In the genomic region with DNA sequence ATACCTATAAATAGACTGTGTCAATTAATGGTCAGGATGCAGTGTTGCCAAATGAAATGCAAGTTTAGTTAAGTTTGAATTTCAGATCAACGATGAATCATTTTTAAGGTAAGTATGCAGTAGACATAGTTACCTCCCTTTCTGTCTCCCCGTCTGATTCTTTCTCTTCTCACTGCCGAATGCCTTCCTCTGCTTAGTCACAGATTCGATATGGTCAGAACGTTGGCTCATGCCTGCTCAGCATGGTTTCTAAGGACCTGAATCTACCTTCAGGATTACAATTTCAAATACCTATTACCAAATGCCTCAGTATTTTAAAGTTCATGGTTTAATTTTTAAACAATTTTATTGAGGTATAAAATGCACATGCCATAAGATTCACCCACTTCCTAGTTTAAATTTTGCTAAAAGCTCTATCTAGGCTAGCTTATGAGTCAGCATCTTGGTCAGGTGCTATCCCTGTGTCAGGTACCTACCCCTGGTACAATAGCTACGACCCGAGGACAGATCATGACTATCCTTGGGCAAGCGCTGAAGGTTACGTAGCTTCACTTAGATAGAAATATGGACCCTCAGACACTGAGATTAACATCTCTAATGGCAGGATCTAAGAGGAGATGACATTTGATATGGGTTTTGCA, we compare ENCODE assay signal across 34 cellular contexts.
DNase-seq lines count a peak whose midpoint lies in the region; ATAC-seq, FAIRE-seq and TF ChIP-seq lines count a peak whose summit lies in the region.
"Had no signal": no experiment of that assay in that cellular context is flagged by ENCODE, and none has a peak within 500 bp of the region (broad histone marks: within the 10 kb centered on the region; RNA-seq: fewer than 3 reads in every experiment).

No MANE protein-coding gene starts in this region.

- no peaks in the 10 kb centered on the region for H3K36me3 ChIP-seq in RWPE2 (ENCODE audit: low read depth)
- H3K36me3 ChIP-seq: adrenal gland, brain microvascular endothelial cell, MG63, prostate gland, sigmoid colon, stomach, vagina had no signal

- H3K27me3 Mint-ChIP-seq in Calu3 (ENCODE audit: unreplicated experiment) = peaks cover 12% of the 10 kb centered on the region
- H3K27me3 Mint-ChIP-seq in natural killer cell (ENCODE audit: low read depth in 2 of 2) = peaks cover 0 to 4% of the 10 kb centered on the region in 2 donors

- H3K27ac Mint-ChIP-seq in Calu3 (ENCODE audit: unreplicated experiment) (no peak overlapping the region), natural killer cell (no peak overlapping the region)
- H3K27ac Mint-ChIP-seq: activated CD4-positive, alpha-beta memory T cell treated with anti-CD3 and anti-CD28 coated beads, Interleukin-2, amount 10 ng/mL, durations not matched to agents 7 days and 5 days; activated T-helper 1 cell treated with anti-CD3 and anti-CD28 coated beads, Interleukin-12 subunit alpha, Interleukin-12 subunit beta, Interleukin-2, Interleukin-4 antibody, amounts not matched to agents 30 ng/mL and 10 ng/mL and 1 ng/mL, durations not matched to agents 14 hours and 24 hours and 36 hours had no signal

- intact Hi-C loops in Calu3 (cut with micrococcal nuclease; ENCODE audit: unreplicated experiment) (no loop called here), natural killer cell (cut with micrococcal nuclease) (no loop called here)

- no peaks in the 10 kb centered on the region for H3K27me3 ChIP-seq in RWPE2 (ENCODE audit: insufficient read depth, poor library complexity, severe bottlenecking)
- peaks cover 24% of the 10 kb centered on the region for H3K27me3 ChIP-seq in foreskin keratinocyte
- H3K27me3 ChIP-seq: adrenal gland, brain microvascular endothelial cell, MG63, sigmoid colon, stomach, vagina had no signal

- no peaks in the 10 kb centered on the region for H3K9me3 Mint-ChIP-seq in Calu3 (ENCODE audit: low read depth, unreplicated experiment)
- peaks cover 0 to 2% of the 10 kb centered on the region in 2 donors for H3K9me3 Mint-ChIP-seq in natural killer cell

- H3K4me1 Mint-ChIP-seq in Calu3 (ENCODE audit: low read depth, unreplicated experiment) (peaks cover 9% of the 10 kb centered on the region), natural killer cell (no peaks in the 10 kb centered on the region)

- TF ChIP-seq CTCF in RWPE2 (IDR thresholded peaks at IDR 0.05; ENCODE audit: poor library complexity, severe bottlenecking) = no peak
- TF ChIP-seq CTCF in foreskin keratinocyte (conservative IDR thresholded peaks at IDR 0.05) = no peak
- no peak for TF ChIP-seq CTCF in Calu3 (IDR thresholded peaks at IDR 0.05; ENCODE audit: unreplicated experiment)
- TF ChIP-seq CTCF in natural killer cell (IDR thresholded peaks at IDR 0.05) = no peak

- H3K27ac ChIP-seq in RWPE2 (ENCODE audit: poor library complexity, severe bottlenecking) (no peak overlapping the region), foreskin keratinocyte (no peak overlapping the region)
- H3K27ac ChIP-seq: adrenal gland, brain microvascular endothelial cell, C4-2B, GM23248, prostate gland, sigmoid colon, stomach, vagina had no signal

- no peak overlapping the region for H3K4me3 Mint-ChIP-seq in Calu3 (ENCODE audit: low read depth, unreplicated experiment)
- H3K4me3 Mint-ChIP-seq in natural killer cell = no peak overlapping the region
- H3K4me3 Mint-ChIP-seq: activated CD4-positive, alpha-beta memory T cell treated with anti-CD3 and anti-CD28 coated beads, Interleukin-2, amount 10 ng/mL, durations not matched to agents 7 days and 5 days; activated T-helper 1 cell treated with anti-CD3 and anti-CD28 coated beads, Interleukin-12 subunit alpha, Interleukin-12 subunit beta, Interleukin-2, Interleukin-4 antibody, amounts not matched to agents 30 ng/mL and 10 ng/mL and 1 ng/mL, durations not matched to agents 14 hours and 24 hours and 36 hours; naive thymus-derived CD4-positive, alpha-beta T cell had no signal

- peak; percentile 54 for DNase-seq in HPDE6-E6E7 (ENCODE audit: extremely low spot score)
- DNase-seq in RWPE2 (ENCODE audit: low spot score) = no peak
- peak in 1 of 2 donors; percentile 62 for DNase-seq in foreskin keratinocyte
- DNase-seq in urothelium cell line (ENCODE audit: low spot score) = peak; percentile 51
- DNase-seq in DMS153 (lab: John Stamatoyannopoulos, UW) = no peak
- no peak for DNase-seq in Calu3
- no peak for DNase-seq in natural killer cell
- DNase-seq: activated CD4-positive, alpha-beta memory T cell treated with anti-CD3 and anti-CD28 coated beads, Interleukin-2, amount 10 ng/mL, durations not matched to agents 7 days and 5 days; activated CD4-positive, CD25-positive, alpha-beta regulatory T cell treated with anti-CD3 and anti-CD28 coated beads, Interleukin-2, amount 50 U/mL, for 72 hours; activated CD8-positive, alpha-beta memory T cell treated with anti-CD3 and anti-CD28 coated beads, Interleukin-2, amount 50 U/mL, for 4 hours; activated naive CD4-positive, alpha-beta T cell treated with Interleukin-2 at 50 U/mL for 16 hours; adrenal gland; brain microvascular endothelial cell; Caco-2; DMS79 treated with DMSO at 0.1 percent for 48 hours; GF-D8; GM23248; MG63; midbrain; naive thymus-derived CD4-positive, alpha-beta T cell; NCI-H1105; NCI-H1930; NCI-H2171 treated with DMSO at 0.1 percent for 48 hours; NCI-H524 treated with DMSO at 0.1 percent for 48 hours; SIG-M5; sigmoid colon; stimulated activated CD4-positive, alpha-beta T cell treated with anti-CD3 and anti-CD28 coated beads, Interleukin-12 subunit alpha, Interleukin-12 subunit beta, amount 100 ng/mL, for 4 hours; stimulated activated CD4-positive, alpha-beta T cell treated with anti-CD3 and anti-CD28 coated beads, Interleukin-2, amount 100 ng/mL, for 48 hours; stomach had no signal

- CTCF ChIA-PET in Calu3 (lab: Charles Lee) = no interaction called here

- H3K36me3 Mint-ChIP-seq in Calu3 (ENCODE audit: insufficient read depth, unreplicated experiment) = no peaks in the 10 kb centered on the region
- H3K36me3 Mint-ChIP-seq in natural killer cell = no peaks in the 10 kb centered on the region

- H3K4me1 ChIP-seq in RWPE2 (ENCODE audit: insufficient read depth, poor library complexity, severe bottlenecking) (no peaks in the 10 kb centered on the region), foreskin keratinocyte (peaks cover 10% of the 10 kb centered on the region)
- H3K4me1 ChIP-seq: adrenal gland, Caco-2, prostate gland, sigmoid colon, stomach, vagina had no signal

- BruUV-seq in Calu3 (replicated peaks; lab: Mats Ljungman, UMichigan) = no TSS peak

- no peak for FAIRE-seq in urothelium cell line (lab: Jason Lieb, UNC)

- ATAC-seq in RWPE2 (ENCODE audit: low read depth) (peak; percentile 95), foreskin keratinocyte (peak; percentile 91), natural killer cell (no peak)
- ATAC-seq: naive thymus-derived CD4-positive, alpha-beta T cell; Panc1 had no signal

- no peak overlapping the region for H3K4me3 ChIP-seq in RWPE2 (ENCODE audit: severe bottlenecking)
- H3K4me3 ChIP-seq: adrenal gland, GM23248, MG63, prostate gland, sigmoid colon, stomach, vagina had no signal

- no peaks in the 10 kb centered on the region for H3K9me3 ChIP-seq in RWPE2 (ENCODE audit: severe bottlenecking)
- H3K9me3 ChIP-seq: adrenal gland, Caco-2, MG63, prostate gland, sigmoid colon, stomach, vagina had no signal

Comparison
In these comparisons a context has a peak if more than half of its experiments do, and no peak if none do; other contexts are left out.
1. DNase-seq: peak in HPDE6-E6E7 (single experiment) and urothelium cell line (single experiment); none in RWPE2 (single experiment), DMS153 (single experiment), Calu3 (single experiment) and natural killer cell (single experiment).
2. ATAC-seq: peak in RWPE2 (single experiment) and foreskin keratinocyte (single experiment); none in natural killer cell (0 of 3).